Comparison of ENCODE assay signal across 8 cellular contexts in genomic region chr1:15684042-15684461, GRCh38. TPM values are rescaled to one million over a fixed set of nuclear protein-coding genes. Genes with fewer than 3 reads are reported as not detected.
DNase-seq lines count a peak whose midpoint lies in the region; ATAC-seq and TF ChIP-seq lines count a peak whose summit lies in the region.

A gene with protein sequence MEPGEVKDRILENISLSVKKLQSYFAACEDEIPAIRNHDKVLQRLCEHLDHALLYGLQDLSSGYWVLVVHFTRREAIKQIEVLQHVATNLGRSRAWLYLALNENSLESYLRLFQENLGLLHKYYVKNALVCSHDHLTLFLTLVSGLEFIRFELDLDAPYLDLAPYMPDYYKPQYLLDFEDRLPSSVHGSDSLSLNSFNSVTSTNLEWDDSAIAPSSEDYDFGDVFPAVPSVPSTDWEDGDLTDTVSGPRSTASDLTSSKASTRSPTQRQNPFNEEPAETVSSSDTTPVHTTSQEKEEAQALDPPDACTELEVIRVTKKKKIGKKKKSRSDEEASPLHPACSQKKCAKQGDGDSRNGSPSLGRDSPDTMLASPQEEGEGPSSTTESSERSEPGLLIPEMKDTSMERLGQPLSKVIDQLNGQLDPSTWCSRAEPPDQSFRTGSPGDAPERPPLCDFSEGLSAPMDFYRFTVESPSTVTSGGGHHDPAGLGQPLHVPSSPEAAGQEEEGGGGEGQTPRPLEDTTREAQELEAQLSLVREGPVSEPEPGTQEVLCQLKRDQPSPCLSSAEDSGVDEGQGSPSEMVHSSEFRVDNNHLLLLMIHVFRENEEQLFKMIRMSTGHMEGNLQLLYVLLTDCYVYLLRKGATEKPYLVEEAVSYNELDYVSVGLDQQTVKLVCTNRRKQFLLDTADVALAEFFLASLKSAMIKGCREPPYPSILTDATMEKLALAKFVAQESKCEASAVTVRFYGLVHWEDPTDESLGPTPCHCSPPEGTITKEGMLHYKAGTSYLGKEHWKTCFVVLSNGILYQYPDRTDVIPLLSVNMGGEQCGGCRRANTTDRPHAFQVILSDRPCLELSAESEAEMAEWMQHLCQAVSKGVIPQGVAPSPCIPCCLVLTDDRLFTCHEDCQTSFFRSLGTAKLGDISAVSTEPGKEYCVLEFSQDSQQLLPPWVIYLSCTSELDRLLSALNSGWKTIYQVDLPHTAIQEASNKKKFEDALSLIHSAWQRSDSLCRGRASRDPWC (plus strand): TSS chr1:15684320. CDS start chr1:15684559, 239 bp downstream.

- H3K9me3 ChIP-seq in esophagus (ENCODE audit: control insufficient read depth in 2 of 2, insufficient read depth in 1 of 2, low read depth in 1 of 2, low read length in 1 of 2) (no peaks in the 10 kb centered on the region), thyroid gland (no peaks in the 10 kb centered on the region)

- no peaks in the 10 kb centered on the region for H3K36me3 Mint-ChIP-seq in naive B cell

- no peaks in the 10 kb centered on the region for H3K9me3 Mint-ChIP-seq in naive B cell

- DNase-seq in BJ (ENCODE audit: low read depth) (no peak), GM20000 (ENCODE audit: low spot score) (peak; percentile 91), NCI-H226 (peak; percentile 12), activated T-cell treated with anti-CD3 and anti-CD28 coated beads for 4 hours (peak; percentile 19), naive B cell (peak; percentile 57), thyroid gland (peak; percentile 35 to 42)

- H3K4me3 Mint-ChIP-seq in naive B cell: peak within 1 kb of the TSS; percentile 80 to 96 (median 90)

- H3K27me3 ChIP-seq in BJ (ENCODE audit: control insufficient read depth, insufficient read depth, low read length) (no peaks in the 10 kb centered on the region), esophagus (ENCODE audit: control insufficient read depth in 1 of 2, insufficient read depth in 2 of 2, low read length in 2 of 2) (no peaks in the 10 kb centered on the region), thyroid gland (no peaks in the 10 kb centered on the region)

- 1% methylated on average over 12 to 52 of the region's 52 CpGs for WGBS in esophagus, 2 donors
- WGBS in thyroid gland, 2 donors: 0% methylated on average over 3 of the region's 52 CpGs; no CpG with 5 or more reads in 1 of the 2 donors

- H3K27ac ChIP-seq in esophagus (ENCODE audit: low read depth in 2 of 2, low read length in 1 of 2) (peak within 1 kb of the TSS; percentile 88 to 96), thyroid gland (peak within 1 kb of the TSS; percentile 91 to 95 (median 94))

- H3K36me3 ChIP-seq in BJ (ENCODE audit: control insufficient read depth, insufficient read depth, low read length) (no peaks in the 10 kb centered on the region), esophagus (ENCODE audit: control insufficient read depth in 2 of 2, insufficient read depth in 2 of 2, low read length in 1 of 2) (no peaks in the 10 kb centered on the region), thyroid gland (no peaks in the 10 kb centered on the region)

- H3K27ac Mint-ChIP-seq in naive B cell: peak within 1 kb of the TSS; percentile 95 to 98 (median 98)

- peak in 1 of 2 donors; percentile 69 for TF ChIP-seq POLR2A in thyroid gland (IDR thresholded peaks at IDR 0.05)

- H3K4me1 Mint-ChIP-seq in naive B cell: peaks cover 44 to 75% (median 72%) of the 10 kb centered on the region in 3 donors

- POLR2A ChIA-PET in BJ (lab: Charles Lee): no interaction called here

- H3K27me3 Mint-ChIP-seq in naive B cell: no peaks in the 10 kb centered on the region

- intact Hi-C loops in thyroid gland (cut with DNase I): no loop called here

- CTCF ChIA-PET in BJ (lab: Yijun Ruan, JAX): interaction anchor here (0.9 kb wide), 1 partner anchor 62 kb away, joined by 3 read pairs; no protein-coding TSS in a partner anchor

- H3K4me1 ChIP-seq in esophagus (ENCODE audit: control insufficient read depth in 2 of 2, insufficient read depth in 2 of 2, low read length in 1 of 2) (peaks cover 0 to 9% of the 10 kb centered on the region in 2 donors), thyroid gland (peaks cover 5 to 34% of the 10 kb centered on the region in 2 donors)

- H3K4me3 ChIP-seq in BJ (ENCODE audit: low read depth, low read length) (peak within 1 kb of the TSS; percentile 81), esophagus (ENCODE audit: low read depth in 1 of 2, low read length in 2 of 2) (peak within 1 kb of the TSS; percentile 78 to 79), thyroid gland (replicated peaks in 1 of 3) (peak within 1 kb of the TSS; percentile 33 to 92 (median 74))

- ATAC-seq in naive B cell (ENCODE audit: low read depth in 2 of 2) (peak; percentile 60 to 69), HG03378 (IDR thresholded peaks at IDR 0.05; ENCODE audit: unreplicated experiment) (no peak)

- TF ChIP-seq CTCF in BJ (IDR thresholded peaks at IDR 0.05; ENCODE audit: insufficient read depth, low read depth, low read length) (no peak), GM20000 (IDR thresholded peaks at IDR 0.05; ENCODE audit: extremely low read depth, missing control alignments) (no peak), thyroid gland (IDR thresholded peaks at IDR 0.05) (no peak)

RNA-seq across cellular contexts. Expression of the gene that starts here (rescaled TPM):
- polyA plus RNA-seq in BJ (2011; rRNA removed) (37.2 and 58.3 TPM in 2 replicates), esophagus (10 to 100 TPM; 34.5 to 40.7 TPM), naive B cell (ENCODE audit: low read depth in 6 of 6) (10 to 100 TPM in 3 of 6 donors, 1 to 10 TPM in 3; 1.9 to 13.7 (median 8.9) TPM)
- polyA minus RNA-seq in BJ (2011; rRNA and poly(A)+ RNA removed): 52.7 and 62.0 TPM in 2 replicates
- total RNA-seq in thyroid gland: 10 to 100 TPM; 38.3 to 48.4 (median 39.4) TPM
